Comparison of ENCODE assay signal across 9 cellular contexts in the genomic region with DNA sequence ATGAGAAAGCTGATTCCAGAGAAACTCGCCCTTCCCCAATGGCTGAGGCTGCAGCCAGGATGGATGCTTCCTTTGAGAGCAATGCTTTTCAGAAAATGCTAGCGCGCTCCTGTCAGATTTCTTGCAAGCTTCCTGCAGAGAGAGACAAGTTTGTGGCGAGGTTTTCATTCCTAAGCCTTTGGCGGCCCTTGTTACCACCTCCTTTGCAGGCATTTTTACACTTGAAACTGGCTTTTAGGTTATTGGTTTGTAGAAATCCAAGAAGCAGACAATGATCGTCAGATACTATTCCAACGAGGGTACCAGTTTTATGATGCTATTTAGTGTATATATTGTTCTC. TPM values are rescaled to one million over a fixed set of nuclear protein-coding genes. Genes with fewer than 3 reads are reported as not detected.
DNase-seq lines count a peak whose midpoint lies in the region; ATAC-seq and TF ChIP-seq lines count a peak whose summit lies in the region.
"Had no signal": no experiment of that assay in that cellular context is flagged by ENCODE, and none has a peak within 500 bp of the region (broad histone marks: within the 10 kb centered on the region; RNA-seq: fewer than 3 reads in every experiment).

No MANE protein-coding gene starts in this region.

- WGBS in H9 (ENCODE audit: extremely low coverage, insufficient read length, low lambda C conversion rate), result no CpG with 5 or more reads among the region's 7 CpGs

- H3K4me1 Mint-ChIP-seq in H9, result peaks cover 19 to 23% of the 10 kb centered on the region in 2 experiments
- peaks cover 14 to 29% (median 26%) of the 10 kb centered on the region in 4 donors for H3K4me1 Mint-ChIP-seq in naive thymus-derived CD8-positive, alpha-beta T cell

- no peak overlapping the region for H3T11ph ChIP-seq in H9 (ENCODE audit: low read length)

- no peak for ATAC-seq in naive thymus-derived CD8-positive, alpha-beta T cell
- no peak for ATAC-seq in HG03025 (IDR thresholded peaks at IDR 0.05; ENCODE audit: low FRiP score, unreplicated experiment)

- no peak overlapping the region for H2AFZ ChIP-seq in H9 (ENCODE audit: low read length)

- CTCF ChIA-PET in A673 (lab: Charles Lee), result no interaction called here

- H3K4me3 ChIP-seq in A673 (ENCODE audit: low read depth, low read length, poor library complexity, severe bottlenecking), result peak overlapping the region; percentile 34
- H3K4me3 ChIP-seq in colonic mucosa, result peak overlapping the region; percentile 23

- H2BK15ac ChIP-seq in H9 (ENCODE audit: low read depth, low read length), result no peak overlapping the region

- no peaks in the 10 kb centered on the region for H3K79me1 ChIP-seq in H9 (ENCODE audit: insufficient read depth, low read depth, low read length, poor library complexity, severe bottlenecking)

- H2BK12ac ChIP-seq in H9 (ENCODE audit: insufficient read length, low read depth, low read length), result no peak overlapping the region

- peaks cover 12% of the 10 kb centered on the region for H3K23me2 ChIP-seq in H9 (ENCODE audit: insufficient read length, low read depth, low read length, poor library complexity, severe bottlenecking)

- no peak overlapping the region for H3K9ac ChIP-seq in H9 (ENCODE audit: extremely low read depth, insufficient read length, low read length)
- H3K9ac ChIP-seq in colonic mucosa (ENCODE audit: low read depth in 2 of 2, low read length in 2 of 2), result no peak overlapping the region

- H3K14ac ChIP-seq in H9 (ENCODE audit: insufficient read depth, low read length), result no peak overlapping the region

- peaks cover 0 to 9% of the 10 kb centered on the region in 2 experiments; a peak in 3 of 5 replicates for H3K9me3 Mint-ChIP-seq in H9
- no peaks in the 10 kb centered on the region for H3K9me3 Mint-ChIP-seq in naive thymus-derived CD8-positive, alpha-beta T cell

- H3K36me3 Mint-ChIP-seq in H9 (ENCODE audit: insufficient read depth in 1 of 3, low read depth in 3 of 3), result no peaks in the 10 kb centered on the region; a peak in 1 of 7 replicates
- no peaks in the 10 kb centered on the region for H3K36me3 Mint-ChIP-seq in naive thymus-derived CD8-positive, alpha-beta T cell

- no peaks in the 10 kb centered on the region for H3K9me3 ChIP-seq in A673 (ENCODE audit: low read depth, low read length, poor library complexity, severe bottlenecking)
- H3K9me3 ChIP-seq in H9 (ENCODE audit: control insufficient read depth, low read depth, low read length), result no peaks in the 10 kb centered on the region
- H3K9me3 ChIP-seq in colonic mucosa, result no peaks in the 10 kb centered on the region

- no peak overlapping the region for H3K56ac ChIP-seq in H9 (ENCODE audit: insufficient read length, low read depth, low read length)

- no peak overlapping the region for H3K27ac Mint-ChIP-seq in H9
- H3K27ac Mint-ChIP-seq in naive thymus-derived CD8-positive, alpha-beta T cell, result no peak overlapping the region

- H3K27me3 ChIP-seq in A673 (replicated peaks; ENCODE audit: insufficient read depth, low read depth, low read length, poor library complexity), result peaks cover 65% of the 10 kb centered on the region
- H3K27me3 ChIP-seq in H9 (ENCODE audit: insufficient read depth, low read length), result peaks cover 31% of the 10 kb centered on the region
- peaks cover 46% of the 10 kb centered on the region for H3K27me3 ChIP-seq in colonic mucosa

- no peaks in the 10 kb centered on the region for H4K20me1 ChIP-seq in H9 (ENCODE audit: control insufficient read depth, insufficient read depth, insufficient read length)

- H2BK5ac ChIP-seq in H9 (ENCODE audit: insufficient read length, low read length), result no peak overlapping the region

- no peak overlapping the region for H3K23ac ChIP-seq in H9 (ENCODE audit: insufficient read length, low read depth, low read length)

- H4K8ac ChIP-seq in H9 (replicated peaks; ENCODE audit: insufficient read length, low read depth, low read length), result no peak overlapping the region

- TF ChIP-seq CTCF in A673 (conservative IDR thresholded peaks at IDR 0.05; ENCODE audit: low read depth, low read length) (no peak), H9 (conservative IDR thresholded peaks at IDR 0.05) (no peak), colonic mucosa (IDR thresholded peaks at IDR 0.05) (no peak)

- POLR2A ChIA-PET in A673 (lab: Charles Lee; ENCODE audit: low non-redundant PET), result no interaction called here
- POLR2A ChIA-PET in naive thymus-derived CD8-positive, alpha-beta T cell (lab: Charles Lee), result no interaction called here

- no peaks in the 10 kb centered on the region for H3K79me2 ChIP-seq in H9 (ENCODE audit: insufficient read depth, low read length)

- no peak overlapping the region for H4K91ac ChIP-seq in H9 (ENCODE audit: insufficient read length, low read depth, low read length)

- H3K27ac ChIP-seq in A673 (ENCODE audit: low read depth, low read length, poor library complexity, severe bottlenecking) (no peak overlapping the region), H9 (ENCODE audit: insufficient read length, low read depth, low read length) (no peak overlapping the region), colonic mucosa (no peak overlapping the region)

- H2BK120ac ChIP-seq in H9 (ENCODE audit: low read depth, low read length, poor library complexity, severe bottlenecking), result no peak overlapping the region

- H3K18ac ChIP-seq in H9 (ENCODE audit: insufficient read length, low read depth, low read length), result no peak overlapping the region

- intact Hi-C loops in A673 (cut with micrococcal nuclease; ENCODE audit: unreplicated experiment), result loop anchor here (5.0 kb wide), 1 partner anchor 917 kb away; no protein-coding TSS in a partner anchor
- intact Hi-C loops in colonic mucosa (cut with DNase I), result no loop called here

- no peak overlapping the region for H2BK20ac ChIP-seq in H9 (ENCODE audit: low read depth, low read length, poor library complexity, severe bottlenecking)

- H3K36me3 ChIP-seq in A673 (ENCODE audit: insufficient read depth, low read length, poor library complexity, severe bottlenecking) (no peaks in the 10 kb centered on the region), colonic mucosa (no peaks in the 10 kb centered on the region)

- no peak overlapping the region for H2AK5ac ChIP-seq in H9 (ENCODE audit: insufficient read length, low read length)

- no TSS peak for BruUV-seq in A673 (replicated peaks; lab: Mats Ljungman, UMichigan)

- DNase-seq in A673 (ENCODE audit: low spot score) (no peak), H9 (no peak), colonic mucosa (no peak), nucleus accumbens (lab: John Stamatoyannopoulos, UW) (no peak), C1 segment of cervical spinal cord (lab: John Stamatoyannopoulos, UW) (no peak)
- no peak for DNase-seq in naive thymus-derived CD8-positive, alpha-beta T cell
- DNase-seq in stimulated activated CD4-positive, alpha-beta T cell treated with anti-CD3 and anti-CD28 coated beads, Interleukin-4, amount 100 ng/mL, for 1 hour, result no peak
- DNase-seq: NCI-H2029 treated with DMSO at 0.1 percent for 48 hours had no signal

- H3K4me2 ChIP-seq in H9 (ENCODE audit: insufficient read depth, insufficient read length, low read length), result peak overlapping the region; percentile 66

- peaks cover 89% of the 10 kb centered on the region for H3K27me3 Mint-ChIP-seq in H9 (ENCODE audit: low read depth)
- H3K27me3 Mint-ChIP-seq in naive thymus-derived CD8-positive, alpha-beta T cell, result peaks cover 39 to 94% (median 77%) of the 10 kb centered on the region in 5 donors

- H4K5ac ChIP-seq in H9 (ENCODE audit: insufficient read length, low read depth, low read length), result no peak overlapping the region

- no peak overlapping the region for H3K4ac ChIP-seq in H9 (ENCODE audit: low read depth, low read length)

- peak overlapping the region; percentile 65 to 83 for H3K4me3 Mint-ChIP-seq in H9
- H3K4me3 Mint-ChIP-seq in naive thymus-derived CD8-positive, alpha-beta T cell, result peak overlapping the region in 9 of 10 donors; percentile 45 to 70 (median 57)

- no peaks in the 10 kb centered on the region for H3K4me1 ChIP-seq in A673 (ENCODE audit: insufficient read depth, low read length, poor library complexity, severe bottlenecking)
- no peaks in the 10 kb centered on the region for H3K4me1 ChIP-seq in H9 (ENCODE audit: insufficient read depth, low read length)
- H3K4me1 ChIP-seq in colonic mucosa, result peaks cover 4% of the 10 kb centered on the region

RNA-seq across cellular contexts. Expression of a gene that starts 1.1 kb away (rescaled TPM):
- not detected in 2 replicates for total RNA-seq in A673 (2021)
- 0.24 TPM in 2 replicates for total RNA-seq in H9 (2021)
- 1 to 10 TPM in 1 of 2 donors, under 1 TPM in 1; 0.05 to 1.1 TPM for total RNA-seq in colonic mucosa
- total RNA-seq in naive thymus-derived CD8-positive, alpha-beta T cell, result not detected
- not detected for polyA plus RNA-seq in naive thymus-derived CD8-positive, alpha-beta T cell
